Comparison of ENCODE assay signal across 18 cellular contexts in genomic region chr14:99264691-99265090, GRCh38. TPM values are rescaled to one million over a fixed set of nuclear protein-coding genes. Genes with fewer than 3 reads are reported as not detected.
DNase-seq lines count a peak whose midpoint lies in the region; ATAC-seq and TF ChIP-seq lines count a peak whose summit lies in the region.
"Had no signal": no experiment of that assay in that cellular context is flagged by ENCODE, and none has a peak within 500 bp of the region (broad histone marks: within the 10 kb centered on the region; RNA-seq: fewer than 3 reads in every experiment).

No MANE protein-coding gene starts in this region.

- DNase-seq in activated T-cell treated with anti-CD3 and anti-CD28 coated beads, Interleukin-2, amount 50 U/mL, for 1 hour, result peak; percentile 40
- no peak for DNase-seq in activated T-cell treated with anti-CD3 and anti-CD28 coated beads for 4 hours
- peak; percentile 26 for DNase-seq in activated CD4-positive, alpha-beta memory T cell treated with anti-CD3 and anti-CD28 coated beads, Interleukin-2, amount 10 ng/mL, durations not matched to agents 7 days and 5 days
- no peak for DNase-seq in effector memory CD4-positive, alpha-beta T cell
- no peak for DNase-seq in stimulated activated effector memory CD8-positive, alpha-beta T cell treated with anti-CD3 and anti-CD28 coated beads, Interleukin-12 subunit alpha, Interleukin-12 subunit beta, amount 100 ng/mL, for 72 hours (ENCODE audit: low spot score in 2 of 2)
- no peak for DNase-seq in NCI-H510A (lab: John Stamatoyannopoulos, UW)
- DNase-seq in coronary artery (ENCODE audit: low spot score), result no peak
- DNase-seq in PC-9, result no peak
- DNase-seq: ACHN, cerebellar nuclear complex, COR-L47, GF-D8 had no signal

- no peaks in the 10 kb centered on the region for H3K9me3 ChIP-seq in effector memory CD4-positive, alpha-beta T cell (ENCODE audit: control insufficient read depth, low read length)
- no peaks in the 10 kb centered on the region for H3K9me3 ChIP-seq in PC-9 (ENCODE audit: insufficient read depth, low read depth)
- H3K9me3 ChIP-seq: HAP-1 had no signal

- peak overlapping the region; percentile 97 for H3K27ac ChIP-seq in effector memory CD4-positive, alpha-beta T cell (ENCODE audit: insufficient read depth, low read length, poor library complexity, severe bottlenecking)
- H3K27ac ChIP-seq in coronary artery (no peak overlapping the region), PC-9 (no peak overlapping the region)
- H3K27ac ChIP-seq: epithelial cell of prostate, parathyroid adenoma had no signal

- TF ChIP-seq CTCF in coronary artery (IDR thresholded peaks at IDR 0.05), result no peak
- no peak for TF ChIP-seq CTCF in PC-9 (conservative IDR thresholded peaks at IDR 0.05)

- no TSS peak for BruUV-seq in PC-9 (replicated peaks; lab: Mats Ljungman, UMichigan)

- CTCF ChIA-PET in activated CD4-positive, alpha-beta memory T cell treated with anti-CD3 and anti-CD28 coated beads, Interleukin-2, amount 10 ng/mL, durations not matched to agents 7 days and 5 days (lab: Charles Lee), result interaction anchor here (0.7 to 11.1 kb wide), 11 partner anchors 8 to 1973 kb away, joined by 3 to 214 read pairs (median 14); no protein-coding TSS in a partner anchor
- CTCF ChIA-PET in PC-9 (lab: Charles Lee), result no interaction called here

- no peaks in the 10 kb centered on the region for H3K9me2 ChIP-seq in PC-9 (ENCODE audit: insufficient read depth)

- H3K36me3 ChIP-seq in effector memory CD4-positive, alpha-beta T cell (ENCODE audit: control insufficient read depth, insufficient read depth, low read length), result no peaks in the 10 kb centered on the region
- H3K36me3 ChIP-seq in PC-9 (ENCODE audit: low read depth), result no peaks in the 10 kb centered on the region
- H3K36me3 ChIP-seq: HAP-1 had no signal

- peak overlapping the region; percentile 100 for H3K27ac Mint-ChIP-seq in activated CD4-positive, alpha-beta memory T cell treated with anti-CD3 and anti-CD28 coated beads, Interleukin-2, amount 10 ng/mL, durations not matched to agents 7 days and 5 days
- H3K27ac Mint-ChIP-seq in stimulated activated effector memory CD8-positive, alpha-beta T cell treated with anti-CD3 and anti-CD28 coated beads, Interleukin-12 subunit alpha, Interleukin-12 subunit beta, amount 100 ng/mL, for 72 hours, result peak overlapping the region; percentile 99
- H3K27ac Mint-ChIP-seq: mesothelial cell of epicardium had no signal

- H3K4me1 Mint-ChIP-seq in activated CD4-positive, alpha-beta memory T cell treated with anti-CD3 and anti-CD28 coated beads, Interleukin-2, amount 10 ng/mL, durations not matched to agents 7 days and 5 days, result peaks cover 74% of the 10 kb centered on the region
- H3K4me1 Mint-ChIP-seq in stimulated activated effector memory CD8-positive, alpha-beta T cell treated with anti-CD3 and anti-CD28 coated beads, Interleukin-12 subunit alpha, Interleukin-12 subunit beta, amount 100 ng/mL, for 72 hours, result peaks cover 90% of the 10 kb centered on the region

- no peaks in the 10 kb centered on the region for H3F3A ChIP-seq in PC-9 (ENCODE audit: insufficient read depth, low read depth)

- no peaks in the 10 kb centered on the region for H3K79me2 ChIP-seq in PC-9 (ENCODE audit: low read depth)
- H3K79me2 ChIP-seq: parathyroid adenoma had no signal

- no peak for ATAC-seq in stimulated activated effector memory CD8-positive, alpha-beta T cell treated with anti-CD3 and anti-CD28 coated beads, Interleukin-12 subunit alpha, Interleukin-12 subunit beta, amount 100 ng/mL, for 72 hours
- ATAC-seq: HepG2 had no signal

- no peaks in the 10 kb centered on the region for H4K20me1 ChIP-seq in PC-9 (ENCODE audit: insufficient read depth)

- no peaks in the 10 kb centered on the region for H3K27me3 ChIP-seq in effector memory CD4-positive, alpha-beta T cell (replicated peaks; ENCODE audit: control insufficient read depth, insufficient read depth, low read length, poor library complexity, severe bottlenecking)
- H3K27me3 ChIP-seq in PC-9 (ENCODE audit: insufficient read depth, low read depth), result peaks cover 48% of the 10 kb centered on the region; the same call in 1 of the 2 replicates

- peaks cover 70% of the 10 kb centered on the region for H3K4me1 ChIP-seq in effector memory CD4-positive, alpha-beta T cell (ENCODE audit: control insufficient read depth, insufficient read depth, low read length, poor library complexity, severe bottlenecking)
- no peaks in the 10 kb centered on the region for H3K4me1 ChIP-seq in PC-9 (replicated peaks; ENCODE audit: insufficient read depth)

- peak overlapping the region; percentile 58 for H3K4me3 ChIP-seq in effector memory CD4-positive, alpha-beta T cell (ENCODE audit: insufficient read depth, low read depth, low read length, poor library complexity, severe bottlenecking)
- H3K4me3 ChIP-seq in coronary artery (no peak overlapping the region), PC-9 (no peak overlapping the region)
- H3K4me3 ChIP-seq: HAP-1, smooth muscle cell had no signal

- no peak overlapping the region for H2AFZ ChIP-seq in PC-9
- H2AFZ ChIP-seq: parathyroid adenoma had no signal

- H3K9me3 Mint-ChIP-seq in activated CD4-positive, alpha-beta memory T cell treated with anti-CD3 and anti-CD28 coated beads, Interleukin-2, amount 10 ng/mL, durations not matched to agents 7 days and 5 days, result no peaks in the 10 kb centered on the region
- no peaks in the 10 kb centered on the region for H3K9me3 Mint-ChIP-seq in stimulated activated effector memory CD8-positive, alpha-beta T cell treated with anti-CD3 and anti-CD28 coated beads, Interleukin-12 subunit alpha, Interleukin-12 subunit beta, amount 100 ng/mL, for 72 hours
- H3K9me3 Mint-ChIP-seq: mesothelial cell of epicardium had no signal

- peaks cover 90% of the 10 kb centered on the region for H3K36me3 Mint-ChIP-seq in activated CD4-positive, alpha-beta memory T cell treated with anti-CD3 and anti-CD28 coated beads, Interleukin-2, amount 10 ng/mL, durations not matched to agents 7 days and 5 days (ENCODE audit: low read depth)
- peaks cover 77% of the 10 kb centered on the region for H3K36me3 Mint-ChIP-seq in stimulated activated effector memory CD8-positive, alpha-beta T cell treated with anti-CD3 and anti-CD28 coated beads, Interleukin-12 subunit alpha, Interleukin-12 subunit beta, amount 100 ng/mL, for 72 hours
- H3K36me3 Mint-ChIP-seq: mesothelial cell of epicardium had no signal

- no peaks in the 10 kb centered on the region for H3K27me3 Mint-ChIP-seq in activated CD4-positive, alpha-beta memory T cell treated with anti-CD3 and anti-CD28 coated beads, Interleukin-2, amount 10 ng/mL, durations not matched to agents 7 days and 5 days

- POLR2A ChIA-PET in activated CD4-positive, alpha-beta memory T cell treated with anti-CD3 and anti-CD28 coated beads, Interleukin-2, amount 10 ng/mL, durations not matched to agents 7 days and 5 days (lab: Charles Lee), result interaction anchor here (0.6 to 24.6 kb wide), 13 partner anchors 6 to 1287 kb away, joined by 3 to 1689 read pairs (median 6); partner anchors contain the start of gene BCL11B
- POLR2A ChIA-PET in PC-9 (lab: Charles Lee; ENCODE audit: unreplicated experiment), result no interaction called here

- no peak overlapping the region for H3K4me2 ChIP-seq in PC-9
- H3K4me2 ChIP-seq: smooth muscle cell had no signal

- intact Hi-C loops in PC-9 (cut with micrococcal nuclease; ENCODE audit: unreplicated experiment), result no loop called here

- peak overlapping the region; percentile 99 for H3K4me3 Mint-ChIP-seq in activated CD4-positive, alpha-beta memory T cell treated with anti-CD3 and anti-CD28 coated beads, Interleukin-2, amount 10 ng/mL, durations not matched to agents 7 days and 5 days
- H3K4me3 Mint-ChIP-seq in stimulated activated effector memory CD8-positive, alpha-beta T cell treated with anti-CD3 and anti-CD28 coated beads, Interleukin-12 subunit alpha, Interleukin-12 subunit beta, amount 100 ng/mL, for 72 hours, result peak overlapping the region; percentile 89
- H3K4me3 Mint-ChIP-seq: mesothelial cell of epicardium had no signal

RNA-seq across cellular contexts. Expression of gene BCL11B, which starts 7.3 kb away (rescaled TPM):
- 10 to 100 TPM; 81.7 to 82.0 TPM for total RNA-seq in activated CD4-positive, alpha-beta memory T cell treated with anti-CD3 and anti-CD28 coated beads, Interleukin-2, amount 10 ng/mL, durations not matched to agents 7 days and 5 days
- total RNA-seq in PC-9 (2021), result not detected in 2 replicates
- total RNA-seq: HepG2 had no signal

Comparison
In these comparisons a context has a peak if more than half of its experiments do, and no peak if none do; other contexts are left out.
1. DNase-seq: peak in activated T-cell treated with anti-CD3 and anti-CD28 coated beads, Interleukin-2, amount 50 U/mL, for 1 hour (single experiment) and activated CD4-positive, alpha-beta memory T cell treated with anti-CD3 and anti-CD28 coated beads, Interleukin-2, amount 10 ng/mL, durations not matched to agents 7 days and 5 days (single experiment); none in activated T-cell treated with anti-CD3 and anti-CD28 coated beads for 4 hours (single experiment), effector memory CD4-positive, alpha-beta T cell (0 of 3), stimulated activated effector memory CD8-positive, alpha-beta T cell treated with anti-CD3 and anti-CD28 coated beads, Interleukin-12 subunit alpha, Interleukin-12 subunit beta, amount 100 ng/mL, for 72 hours (0 of 2), NCI-H510A (single experiment), coronary artery (single experiment) and PC-9 (0 of 2).
2. RNA of gene BCL11B, which starts 7.3 kb away (total RNA-seq): 81.7 to 82.0 TPM in activated CD4-positive, alpha-beta memory T cell treated with anti-CD3 and anti-CD28 coated beads, Interleukin-2, amount 10 ng/mL, durations not matched to agents 7 days and 5 days; not detected in PC-9; every median in the first group is over 10 times any median in the second.